In genomic region chr2:226971029-226971584, GRCh38 we compare ENCODE assay signal across 10 cellular contexts.
DNase-seq lines count a peak whose midpoint lies in the region; ATAC-seq and TF ChIP-seq lines count a peak whose summit lies in the region.
"Had no signal": no experiment of that assay in that cellular context is flagged by ENCODE, and none has a peak within 500 bp of the region (broad histone marks: within the 10 kb centered on the region; RNA-seq: fewer than 3 reads in every experiment).

No MANE protein-coding gene starts in this region.

- TF ChIP-seq CTCF in AG10803 (conservative IDR thresholded peaks at IDR 0.05; ENCODE audit: low read length) = no peak
- TF ChIP-seq CTCF in Loucy (conservative IDR thresholded peaks at IDR 0.05; ENCODE audit: low read length) = no peak
- TF ChIP-seq CTCF in brain microvascular endothelial cell (IDR thresholded peaks at IDR 0.05; ENCODE audit: low read depth, low read length, missing control alignments) = no peak

- in situ Hi-C loops in brain microvascular endothelial cell (cut with HindIII; ENCODE audit: low pct_ligation_motif_present, low sequenced_read_pairs) = no loop called here

- H2AFZ ChIP-seq in Loucy (ENCODE audit: low read length) = no peak overlapping the region

- H3K27me3 ChIP-seq in Loucy (ENCODE audit: insufficient read depth, low read length, poor library complexity, severe bottlenecking) (no peaks in the 10 kb centered on the region), brain microvascular endothelial cell (replicated peaks) (no peaks in the 10 kb centered on the region)

- peak; percentile 38 for ATAC-seq in GM19023 (IDR thresholded peaks at IDR 0.05; ENCODE audit: unreplicated experiment)
- peak; percentile 42 for ATAC-seq in HG02759 (IDR thresholded peaks at IDR 0.05; ENCODE audit: unreplicated experiment)
- ATAC-seq: K562 had no signal

- H3K4me1 ChIP-seq in Loucy (ENCODE audit: insufficient read depth, low read length, poor library complexity, severe bottlenecking) = peaks cover 44% of the 10 kb centered on the region

- peak overlapping the region; percentile 17 for H3K4me2 ChIP-seq in Loucy (ENCODE audit: low read depth, low read length, poor library complexity, severe bottlenecking)

- no peaks in the 10 kb centered on the region for H3K36me3 ChIP-seq in Loucy (ENCODE audit: insufficient read depth, low read length)
- H3K36me3 ChIP-seq in brain microvascular endothelial cell (replicated peaks) = no peaks in the 10 kb centered on the region

- H3K9me3 ChIP-seq in Loucy (ENCODE audit: insufficient read depth, low read depth, low read length) = no peaks in the 10 kb centered on the region

- H3F3A ChIP-seq in Loucy (ENCODE audit: low read depth) = no peaks in the 10 kb centered on the region

- H3K4me3 ChIP-seq in AG10803 (ENCODE audit: low read length) (peak overlapping the region; percentile 15), Loucy (ENCODE audit: low read length, poor library complexity, severe bottlenecking) (no peak overlapping the region), brain microvascular endothelial cell (ENCODE audit: low read depth, low read length) (no peak overlapping the region)
- H3K4me3 ChIP-seq: K562 had no signal

- H3K79me2 ChIP-seq in Loucy (ENCODE audit: insufficient read depth, low read length) = no peaks in the 10 kb centered on the region

- H3K27ac ChIP-seq in brain microvascular endothelial cell = no peak overlapping the region

- H3K9me2 ChIP-seq in Loucy (replicated peaks; ENCODE audit: low read depth, low read length) = no peaks in the 10 kb centered on the region

- DNase-seq in AG10803 (ENCODE audit: low read depth) (no peak), cerebellar nuclear complex (lab: John Stamatoyannopoulos, UW) (no peak), brain microvascular endothelial cell (no peak), RPMI8226 (no peak), kidney glomerular epithelial cell (lab: John Stamatoyannopoulos, UW) (no peak)
- DNase-seq: endodermal cell had no signal

- H3K9ac ChIP-seq in Loucy (ENCODE audit: low read depth, low read length, poor library complexity, severe bottlenecking) = no peak overlapping the region

- no peaks in the 10 kb centered on the region for H4K20me1 ChIP-seq in Loucy (ENCODE audit: insufficient read depth, low read length, poor library complexity, severe bottlenecking)
